In genomic region chr11:72647882-72648281, GRCh38 we compare ENCODE assay signal across 24 cellular contexts.
"Had no signal": no experiment of that assay in that cellular context is flagged by ENCODE, and none has a peak within 500 bp of the region (broad histone marks: within the 10 kb centered on the region; RNA-seq: fewer than 3 reads in every experiment).

No MANE protein-coding gene starts in this region.

- H3K27ac Mint-ChIP-seq: dendritic cell treated with granulocyte-macrophage colony-stimulating factor and Interleukin-4, amounts not matched to agents 40 ng/mL and 50 ng/mL, for 4 days; effector memory CD8-positive, alpha-beta T cell; mesothelial cell of epicardium; natural killer cell; stimulated activated memory B cell treated with anti-CD40 and anti-IgM and Interleukin-4, amounts not matched to agents 10 μg/mL and 1 μg/mL and 100 μg/mL, for 72 hours; stimulated activated naive CD8-positive, alpha-beta T cell treated with anti-CD3 and anti-CD28 coated beads, Interleukin-15, amount 100 ng/mL, for 72 hours had no signal

- H3K4me1 Mint-ChIP-seq: stimulated activated memory B cell treated with anti-CD40 and anti-IgM and Interleukin-4, amounts not matched to agents 10 μg/mL and 1 μg/mL and 100 μg/mL, for 72 hours; stimulated activated naive CD8-positive, alpha-beta T cell treated with anti-CD3 and anti-CD28 coated beads, Interleukin-15, amount 100 ng/mL, for 72 hours had no signal

- DNase-seq: cerebellar nuclear complex; effector memory CD8-positive, alpha-beta T cell; foreskin melanocyte; heart left ventricle; hypothalamus; kidney glomerular epithelial cell; natural killer cell; psoas muscle; retina; spleen; stimulated activated CD4-positive, alpha-beta T cell treated with anti-CD3 and anti-CD28 coated beads, Interleukin-15, amount 100 ng/mL, for 24 hours; stimulated activated CD4-positive, alpha-beta T cell treated with anti-CD3 and anti-CD28 coated beads, Interleukin-1b, Interleukin-23, amount 100 ng/mL, for 48 hours; stimulated activated CD4-positive, alpha-beta T cell treated with anti-CD3 and anti-CD28 coated beads, Interleukin-4, amount 100 ng/mL, for 24 hours; stimulated activated naive CD8-positive, alpha-beta T cell treated with anti-CD3 and anti-CD28 coated beads, Interleukin-15, amount 100 ng/mL, for 72 hours; transverse colon had no signal

- H3K27me3 Mint-ChIP-seq: effector memory CD8-positive, alpha-beta T cell had no signal

- ATAC-seq: effector memory CD8-positive, alpha-beta T cell; heart left ventricle; natural killer cell; psoas muscle; sciatic nerve; stimulated activated memory B cell treated with anti-CD40 and anti-IgM and Interleukin-4, amounts not matched to agents 10 μg/mL and 1 μg/mL and 100 μg/mL, for 72 hours had no signal

- FAIRE-seq: colon, endothelial cell of umbilical vein, islet of Langerhans had no signal

- H3K36me3 ChIP-seq: heart left ventricle, spleen, thoracic aorta, transverse colon had no signal

- H3K9me3 Mint-ChIP-seq: dendritic cell treated with granulocyte-macrophage colony-stimulating factor and Interleukin-4, amounts not matched to agents 40 ng/mL and 50 ng/mL, for 4 days; effector memory CD8-positive, alpha-beta T cell; mesothelial cell of epicardium; natural killer cell; stimulated activated memory B cell treated with anti-CD40 and anti-IgM and Interleukin-4, amounts not matched to agents 10 μg/mL and 1 μg/mL and 100 μg/mL, for 72 hours; stimulated activated naive CD8-positive, alpha-beta T cell treated with anti-CD3 and anti-CD28 coated beads, Interleukin-15, amount 100 ng/mL, for 72 hours had no signal

- H3K4me1 ChIP-seq: parathyroid adenoma, psoas muscle had no signal

- H3K27ac ChIP-seq: heart left ventricle, parathyroid adenoma, psoas muscle, spleen, thoracic aorta, transverse colon had no signal

- H3K4me3 ChIP-seq: heart left ventricle, psoas muscle, spleen, thoracic aorta, transverse colon had no signal

- H3K9me3 ChIP-seq: heart left ventricle, psoas muscle, spleen, thoracic aorta, transverse colon had no signal

- H3K9ac ChIP-seq: parathyroid adenoma had no signal

- H3K27me3 ChIP-seq: heart left ventricle had no signal

- H3K36me3 Mint-ChIP-seq: mesothelial cell of epicardium; natural killer cell; stimulated activated memory B cell treated with anti-CD40 and anti-IgM and Interleukin-4, amounts not matched to agents 10 μg/mL and 1 μg/mL and 100 μg/mL, for 72 hours had no signal

- H3K4me3 Mint-ChIP-seq: dendritic cell treated with granulocyte-macrophage colony-stimulating factor and Interleukin-4, amounts not matched to agents 40 ng/mL and 50 ng/mL, for 4 days; effector memory CD8-positive, alpha-beta T cell; mesothelial cell of epicardium; natural killer cell; stimulated activated memory B cell treated with anti-CD40 and anti-IgM and Interleukin-4, amounts not matched to agents 10 μg/mL and 1 μg/mL and 100 μg/mL, for 72 hours; stimulated activated naive CD8-positive, alpha-beta T cell treated with anti-CD3 and anti-CD28 coated beads, Interleukin-15, amount 100 ng/mL, for 72 hours had no signal
